In the genomic region with DNA sequence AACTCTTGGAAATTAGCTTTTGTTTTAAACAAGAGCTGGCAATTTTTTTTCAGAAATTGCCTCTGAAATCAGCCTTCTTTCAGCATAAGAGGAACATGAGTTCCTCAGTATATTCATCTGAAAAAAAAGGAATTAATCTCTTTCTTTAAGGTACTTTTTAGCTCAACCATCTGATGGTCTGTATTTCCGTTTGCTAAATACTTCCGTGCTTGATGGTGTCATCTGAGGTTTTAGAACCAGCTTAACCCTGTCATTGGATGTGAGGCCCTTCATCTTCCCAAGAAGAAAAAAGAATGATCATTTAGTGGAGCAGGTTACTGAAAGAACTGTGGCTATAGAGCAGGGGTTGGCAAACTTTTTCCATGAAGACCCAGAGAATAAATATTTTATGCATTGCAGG, we compare ENCODE assay signal across 18 cellular contexts.
"Had no signal": no experiment of that assay in that cellular context is flagged by ENCODE, and none has a peak within 500 bp of the region (broad histone marks: within the 10 kb centered on the region; RNA-seq: fewer than 3 reads in every experiment).

No MANE protein-coding gene starts in this region.

- H3K4me3 Mint-ChIP-seq: naive B cell; stimulated activated effector memory CD8-positive, alpha-beta T cell treated with anti-CD3 and anti-CD28 coated beads, Interleukin-12 subunit alpha, Interleukin-12 subunit beta, amount 100 ng/mL, for 72 hours; stimulated activated naive CD8-positive, alpha-beta T cell treated with anti-CD3 and anti-CD28 coated beads, Interleukin-15, Interleukin-2, amounts not matched to agents 100 ng/mL and 50 ng/mL, for 24 hours had no signal

- H3K36me3 ChIP-seq: neutrophil, right lobe of liver, upper lobe of right lung, vagina had no signal

- H3K4me1 ChIP-seq: psoas muscle, testis, tibial nerve, upper lobe of right lung, vagina had no signal

- H3K36me3 Mint-ChIP-seq: naive B cell; stimulated activated effector memory CD8-positive, alpha-beta T cell treated with anti-CD3 and anti-CD28 coated beads, Interleukin-12 subunit alpha, Interleukin-12 subunit beta, amount 100 ng/mL, for 72 hours had no signal

- H3K9me3 ChIP-seq: psoas muscle, right lobe of liver, testis, tibial nerve, upper lobe of right lung, vagina had no signal

- H3K27me3 ChIP-seq: hepatocyte, neutrophil, right lobe of liver, testis, tibial nerve, upper lobe of right lung, vagina had no signal

- H3K27me3 Mint-ChIP-seq: naive B cell; stimulated activated naive CD8-positive, alpha-beta T cell treated with anti-CD3 and anti-CD28 coated beads, Interleukin-15, Interleukin-2, amounts not matched to agents 100 ng/mL and 50 ng/mL, for 24 hours had no signal

- H3K27ac Mint-ChIP-seq: naive B cell; stimulated activated effector memory CD8-positive, alpha-beta T cell treated with anti-CD3 and anti-CD28 coated beads, Interleukin-12 subunit alpha, Interleukin-12 subunit beta, amount 100 ng/mL, for 72 hours; stimulated activated naive CD8-positive, alpha-beta T cell treated with anti-CD3 and anti-CD28 coated beads, Interleukin-15, Interleukin-2, amounts not matched to agents 100 ng/mL and 50 ng/mL, for 24 hours had no signal

- ATAC-seq: psoas muscle; right lobe of liver; stimulated activated effector memory CD8-positive, alpha-beta T cell treated with anti-CD3 and anti-CD28 coated beads, Interleukin-12 subunit alpha, Interleukin-12 subunit beta, amount 100 ng/mL, for 72 hours; upper lobe of right lung had no signal

- H3K4me1 Mint-ChIP-seq: naive B cell; stimulated activated effector memory CD8-positive, alpha-beta T cell treated with anti-CD3 and anti-CD28 coated beads, Interleukin-12 subunit alpha, Interleukin-12 subunit beta, amount 100 ng/mL, for 72 hours had no signal

- H3K4me3 ChIP-seq: hepatocyte, psoas muscle, right lobe of liver, testis, tibial nerve, upper lobe of right lung, vagina had no signal

- H3K27ac ChIP-seq: hepatocyte, neutrophil, psoas muscle, right lobe of liver, testis, tibial nerve, upper lobe of right lung, vagina had no signal

- DNase-seq: dermis blood vessel endothelial cell; effector CD8-positive, alpha-beta T cell; foreskin melanocyte; mesendoderm; naive B cell; psoas muscle; retina; right lobe of liver; stimulated activated CD4-positive, alpha-beta T cell treated with anti-CD3 and anti-CD28 coated beads, Interleukin-4, amount 100 ng/mL, for 1 hour; stimulated activated CD8-positive, alpha-beta memory T cell treated with anti-CD3 and anti-CD28 coated beads, Interleukin-4, amount 100 ng/mL, for 48 hours; testis; upper lobe of right lung had no signal

- H3K9me3 Mint-ChIP-seq: stimulated activated effector memory CD8-positive, alpha-beta T cell treated with anti-CD3 and anti-CD28 coated beads, Interleukin-12 subunit alpha, Interleukin-12 subunit beta, amount 100 ng/mL, for 72 hours had no signal
